9 cellular contexts compared by ENCODE assay signal in genomic region chr7:6640246-6640721, GRCh38. TPM values are rescaled to one million over a fixed set of nuclear protein-coding genes. Genes with fewer than 3 reads are reported as not detected.
A peak's percentile ranks its signal among the peaks of the same experiment; 100 is the strongest.
DNase-seq lines count a peak whose midpoint lies in the region; ATAC-seq and TF ChIP-seq lines count a peak whose summit lies in the region.
"Had no signal": no experiment of that assay in that cellular context is flagged by ENCODE, and none has a peak within 500 bp of the region (broad histone marks: within the 10 kb centered on the region; RNA-seq: fewer than 3 reads in every experiment).

No MANE protein-coding gene starts in this region.

- ATAC-seq in right cardiac atrium (peak; percentile 9 to 70), HG02623 (IDR thresholded peaks at IDR 0.05; ENCODE audit: unreplicated experiment) (no peak), GM19324 (IDR thresholded peaks at IDR 0.05; ENCODE audit: low FRiP score, unreplicated experiment) (no peak)

- TF ChIP-seq POLR2A in esophagus muscularis mucosa (IDR thresholded peaks at IDR 0.05; ENCODE audit: low read depth), result no peak

- intact Hi-C loops in right cardiac atrium (cut with DNase I), result no loop called here
- intact Hi-C loops in esophagus muscularis mucosa (cut with DNase I), result no loop called here

- H3K4me1 ChIP-seq in right cardiac atrium (ENCODE audit: control insufficient read depth, insufficient read depth, low read length) (no peaks in the 10 kb centered on the region), esophagus muscularis mucosa (peaks cover 14 to 43% (median 36%) of the 10 kb centered on the region in 4 donors)

- TF ChIP-seq EP300 in esophagus muscularis mucosa (IDR thresholded peaks at IDR 0.05), result no peak

- H3K4me3 ChIP-seq in right cardiac atrium (ENCODE audit: low read length), result no peak overlapping the region
- no peak overlapping the region for H3K4me3 ChIP-seq in esophagus muscularis mucosa
- H3K4me3 ChIP-seq: psoas muscle had no signal

- WGBS in right cardiac atrium, result 62% methylated on average over 11 of the region's 11 CpGs
- WGBS in esophagus muscularis mucosa, result 64% methylated on average over 10 of the region's 11 CpGs

- peak; percentile 29 for DNase-seq in activated T-cell treated with anti-CD3 and anti-CD28 coated beads for 24 hours (ENCODE audit: low read depth)
- no peak for DNase-seq in activated T-cell treated with anti-CD3 and anti-CD28 coated beads, Interleukin-2, amount 50 U/mL, for 1 hour
- peak; percentile 50 to 59 for DNase-seq in activated T-cell treated with anti-CD3 and anti-CD28 coated beads, Interleukin-2, amount 50 U/mL, for 48 hours
- peak; percentile 69 to 80 (median 74) for DNase-seq in right cardiac atrium
- DNase-seq in stromal cell of bone marrow (ENCODE audit: low read depth), result peak; percentile 26
- DNase-seq in esophagus muscularis mucosa (ENCODE audit: extremely low spot score), result no peak

- TF ChIP-seq CTCF in esophagus muscularis mucosa (IDR thresholded peaks at IDR 0.05), result no peak

- H3K36me3 ChIP-seq in esophagus muscularis mucosa, result peaks cover 18 to 60% (median 44%) of the 10 kb centered on the region in 4 donors

- H3K9me3 ChIP-seq in right cardiac atrium (ENCODE audit: control insufficient read depth, low read length) (no peaks in the 10 kb centered on the region), esophagus muscularis mucosa (no peaks in the 10 kb centered on the region)
- H3K9me3 ChIP-seq: psoas muscle had no signal

- no peak overlapping the region for H3K27ac ChIP-seq in right cardiac atrium (ENCODE audit: low read length)
- no peak overlapping the region for H3K27ac ChIP-seq in esophagus muscularis mucosa (replicated peaks in 1 of 4)
- H3K27ac ChIP-seq: psoas muscle had no signal

- no peaks in the 10 kb centered on the region for H3K27me3 ChIP-seq in right cardiac atrium (ENCODE audit: control insufficient read depth, insufficient read depth)
- no peaks in the 10 kb centered on the region for H3K27me3 ChIP-seq in esophagus muscularis mucosa

RNA-seq across cellular contexts. Expression of gene ZNF316, which starts 3.2 kb away (rescaled TPM):
- total RNA-seq in right cardiac atrium (10 to 100 TPM; 14.8 to 20.7 (median 17.3) TPM), esophagus muscularis mucosa (10 to 100 TPM; 24.0 to 38.9 (median 30.8) TPM)
- polyA plus RNA-seq in right cardiac atrium, result 11.7 TPM

RNA-seq across cellular contexts. Expression of gene ZNF853, which starts 24.9 kb away (rescaled TPM):
- total RNA-seq in right cardiac atrium (10 to 100 TPM; 12.4 to 20.6 (median 17.2) TPM), esophagus muscularis mucosa (10 to 100 TPM; 13.7 to 38.6 (median 23.6) TPM)
- 8.2 TPM for polyA plus RNA-seq in right cardiac atrium

RNA-seq across cellular contexts. Expression of gene INTS15, which starts 50.5 kb away (rescaled TPM):
- total RNA-seq in right cardiac atrium, result 10 to 100 TPM; 15.6 to 18.7 (median 17.3) TPM
- polyA plus RNA-seq in right cardiac atrium, result 9.4 TPM
- total RNA-seq in esophagus muscularis mucosa, result 10 to 100 TPM; 22.5 to 38.9 (median 33.5) TPM

Comparison
In these comparisons a context has a peak if more than half of its experiments do, and no peak if none do; other contexts are left out.
1. DNase-seq: peak in activated T-cell treated with anti-CD3 and anti-CD28 coated beads for 24 hours (single experiment), activated T-cell treated with anti-CD3 and anti-CD28 coated beads, Interleukin-2, amount 50 U/mL, for 48 hours (2 of 2), right cardiac atrium (3 of 3) and stromal cell of bone marrow (single experiment); none in activated T-cell treated with anti-CD3 and anti-CD28 coated beads, Interleukin-2, amount 50 U/mL, for 1 hour (single experiment) and esophagus muscularis mucosa (single experiment).
2. ATAC-seq: peak in right cardiac atrium (2 of 2); none in HG02623 (single experiment) and GM19324 (single experiment).